1 cellular context compared by ENCODE assay signal in the genomic region with DNA sequence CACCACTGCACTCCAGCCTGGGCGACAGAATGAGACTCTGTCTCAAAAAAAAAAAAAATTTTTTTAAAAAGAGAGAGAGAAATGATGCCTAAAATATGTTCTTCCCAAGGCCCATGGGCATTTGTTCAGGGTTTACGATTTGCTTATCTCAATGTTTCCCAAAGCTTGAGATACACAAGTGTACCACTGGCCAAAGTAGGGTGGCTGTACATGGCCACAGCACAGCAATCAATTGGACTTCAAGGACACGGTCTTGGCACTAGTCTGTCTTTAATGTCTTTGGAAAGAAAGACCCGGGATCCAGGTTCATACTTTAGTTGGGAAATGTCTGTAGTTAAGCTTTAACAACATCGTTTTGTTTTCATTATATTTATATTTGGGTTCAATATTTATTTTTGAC.
TF ChIP-seq lines count a peak whose summit lies in the region.

No MANE protein-coding gene starts in this region.

TF ChIP-seq in HepG2, 621 proteins besides CTCF, POLR2A, EP300 and RAD21:
- TF ChIP-seq GPN1 (CRISPR knock-in tag; IDR thresholded peaks at IDR 0.05; ENCODE audit: borderline replicate concordance) (no peak), ZNF160 (CRISPR knock-in tag; IDR thresholded peaks at IDR 0.05) (no peak), TAF1 (CRISPR knock-in tag; IDR thresholded peaks at IDR 0.05) (no peak)
